In genomic region chr17:44935116-44935515, GRCh38 we compare ENCODE assay signal across 1 cellular context.
TF ChIP-seq lines count a peak whose summit lies in the region.

No MANE protein-coding gene starts in this region.

TF ChIP-seq in SK-N-SH treated with all-trans-retinoic acid at 6 μM for 48 hours, 23 proteins besides CTCF, POLR2A, EP300 and RAD21 (continued from another document):
- TF ChIP-seq TSHZ2 (CRISPR knock-in tag; IDR thresholded peaks at IDR 0.05) (no peak), BACH2 (CRISPR knock-in tag; IDR thresholded peaks at IDR 0.05; ENCODE audit: borderline replicate concordance) (no peak), ZFP30 (CRISPR knock-in tag; IDR thresholded peaks at IDR 0.05) (no peak), CSRNP3 (CRISPR knock-in tag; IDR thresholded peaks at IDR 0.05) (no peak), ZNF8 (CRISPR knock-in tag; IDR thresholded peaks at IDR 0.05) (no peak), CREB5 (CRISPR knock-in tag; IDR thresholded peaks at IDR 0.05; ENCODE audit: low read depth) (no peak), ZFP3 (CRISPR knock-in tag; IDR thresholded peaks at IDR 0.05) (no peak), PPARA (CRISPR knock-in tag; IDR thresholded peaks at IDR 0.05; ENCODE audit: borderline replicate concordance) (no peak), SNAI2 (CRISPR knock-in tag; IDR thresholded peaks at IDR 0.05) (no peak), TCF4 (CRISPR knock-in tag; IDR thresholded peaks at IDR 0.05; ENCODE audit: borderline replicate concordance) (no peak)
TF ChIP-seq in SK-N-SH treated with all-trans-retinoic acid at 6 μM for 48 hours: peak in this region for 0.
